Comparison of ENCODE assay signal across 8 cellular contexts in the genomic region with DNA sequence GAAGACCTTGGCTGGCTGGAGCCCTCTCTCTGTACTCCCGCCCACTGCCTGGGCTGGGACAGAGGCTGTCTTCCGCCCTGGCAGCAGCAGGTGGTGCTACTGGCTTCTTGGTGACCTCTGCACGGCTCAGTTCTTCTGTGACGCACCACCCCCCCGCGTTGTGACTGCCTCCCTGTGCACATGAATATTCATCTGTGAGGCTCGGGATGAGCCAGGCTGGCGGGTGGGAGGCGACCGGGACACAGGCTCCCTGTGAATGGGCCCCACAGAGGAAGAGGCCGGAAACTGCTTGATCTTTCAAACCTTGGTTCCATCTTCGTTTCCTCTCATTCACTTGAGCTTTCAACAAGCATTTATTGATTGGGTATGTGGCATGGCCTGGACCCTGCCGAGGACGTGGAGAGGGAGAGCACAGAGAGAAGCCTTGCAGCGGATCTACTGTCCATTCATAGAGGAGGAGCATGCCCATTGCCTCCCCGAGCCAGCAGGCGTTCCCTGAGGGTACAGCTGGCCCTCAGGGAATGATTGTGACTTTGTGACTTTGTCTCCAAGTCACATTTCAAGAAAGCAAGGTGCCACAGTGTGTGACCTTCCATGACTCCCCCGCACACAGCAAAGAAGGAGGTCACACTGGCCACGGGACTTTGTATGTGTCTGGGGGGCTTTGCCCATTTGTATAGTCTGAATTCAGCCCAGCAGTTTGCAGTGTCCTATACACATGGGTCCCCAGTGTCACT. TPM values are rescaled to one million over a fixed set of nuclear protein-coding genes. Genes with fewer than 3 reads are reported as not detected.
A peak's percentile ranks its signal among the peaks of the same experiment; 100 is the strongest.
DNase-seq lines count a peak whose midpoint lies in the region; ATAC-seq, FAIRE-seq and TF ChIP-seq lines count a peak whose summit lies in the region.

No MANE protein-coding gene starts in this region.

- H3K4me3 Mint-ChIP-seq in neural crest cell = peak overlapping the region; percentile 74
- no peak overlapping the region for H3K4me3 Mint-ChIP-seq in activated naive CD4-positive, alpha-beta T cell treated with anti-CD3 and anti-CD28 coated beads for 36 hours

- H3K27me3 Mint-ChIP-seq in neural crest cell (ENCODE audit: low read depth) = no peaks in the 10 kb centered on the region
- H3K27me3 Mint-ChIP-seq in activated naive CD4-positive, alpha-beta T cell treated with anti-CD3 and anti-CD28 coated beads for 36 hours (ENCODE audit: low read depth) = peaks cover 22% of the 10 kb centered on the region

- FAIRE-seq in RCC 7860 (lab: Jason Lieb, UNC) = peak; percentile 73
- no peak for FAIRE-seq in urothelium cell line (lab: Jason Lieb, UNC)

- H3K4me3 ChIP-seq in H7 (ENCODE audit: insufficient read depth, low read depth, low read length) = no peak overlapping the region

- H3K36me3 Mint-ChIP-seq in neural crest cell (ENCODE audit: low read depth) = peaks cover 9% of the 10 kb centered on the region
- H3K36me3 Mint-ChIP-seq in activated naive CD4-positive, alpha-beta T cell treated with anti-CD3 and anti-CD28 coated beads for 36 hours (ENCODE audit: low read depth) = peaks cover 3% of the 10 kb centered on the region

- H3K27me3 ChIP-seq in H7 (ENCODE audit: control insufficient read depth, insufficient read depth, low read length) (no peaks in the 10 kb centered on the region), foreskin keratinocyte (no peaks in the 10 kb centered on the region)

- peaks cover 42% of the 10 kb centered on the region for H3K4me1 Mint-ChIP-seq in neural crest cell
- no peaks in the 10 kb centered on the region for H3K4me1 Mint-ChIP-seq in activated naive CD4-positive, alpha-beta T cell treated with anti-CD3 and anti-CD28 coated beads for 36 hours (ENCODE audit: low read depth)

- DNase-seq in AG08395 (ENCODE audit: low spot score) = peak; percentile 20
- peak; percentile 92 for DNase-seq in H7
- peak; percentile 81 for DNase-seq in RCC 7860 (ENCODE audit: low spot score)
- peak in 1 of 2 donors; percentile 13 for DNase-seq in foreskin keratinocyte
- DNase-seq in neural crest cell (ENCODE audit: low read depth, low spot score) = peak; percentile 84
- no peak for DNase-seq in urothelium cell line (ENCODE audit: low spot score)
- no peak for DNase-seq in activated naive CD4-positive, alpha-beta T cell treated with anti-CD3 and anti-CD28 coated beads for 36 hours
- DNase-seq in T1000 (lab: John Stamatoyannopoulos, UW) = no peak

- no peaks in the 10 kb centered on the region for H3K4me1 ChIP-seq in foreskin keratinocyte

- CTCF ChIA-PET in activated naive CD4-positive, alpha-beta T cell treated with anti-CD3 and anti-CD28 coated beads for 36 hours (lab: Charles Lee) = interaction anchor here (0.6 kb wide), 1 partner anchor 80 kb away, joined by 3 read pairs; no protein-coding TSS in a partner anchor

- H3K36me3 ChIP-seq in H7 (replicated peaks; ENCODE audit: control insufficient read depth, insufficient read depth, low read length) = peaks cover 5% of the 10 kb centered on the region

- H3K27ac Mint-ChIP-seq in neural crest cell (ENCODE audit: unreplicated experiment) = peak overlapping the region; percentile 91
- H3K27ac Mint-ChIP-seq in activated naive CD4-positive, alpha-beta T cell treated with anti-CD3 and anti-CD28 coated beads for 36 hours = no peak overlapping the region

- peak; percentile 49 for ATAC-seq in foreskin keratinocyte

- TF ChIP-seq CTCF in foreskin keratinocyte (conservative IDR thresholded peaks at IDR 0.05) (peak; percentile 47), neural crest cell (conservative IDR thresholded peaks at IDR 0.05) (no peak)

- intact Hi-C loops in activated naive CD4-positive, alpha-beta T cell treated with anti-CD3 and anti-CD28 coated beads for 36 hours (cut with micrococcal nuclease) = no loop called here

- no peaks in the 10 kb centered on the region for H3K9me3 Mint-ChIP-seq in neural crest cell
- H3K9me3 Mint-ChIP-seq in activated naive CD4-positive, alpha-beta T cell treated with anti-CD3 and anti-CD28 coated beads for 36 hours = no peaks in the 10 kb centered on the region

- no peak overlapping the region for H3K27ac ChIP-seq in foreskin keratinocyte

RNA-seq across cellular contexts. Expression of a gene that starts 45.0 kb away (rescaled TPM):
- total RNA-seq in H7 (2014; rRNA removed; shearing (Covaris generic)) = 61.5 and 63.5 TPM in 2 replicates
- total RNA-seq in foreskin keratinocyte = 32.6 and 34.7 TPM in 2 replicates
- polyA plus RNA-seq in foreskin keratinocyte = 46.6 and 52.2 TPM in 2 replicates
- 15.4 and 17.9 TPM in 2 replicates for total RNA-seq in neural crest cell
- total RNA-seq in activated naive CD4-positive, alpha-beta T cell treated with anti-CD3 and anti-CD28 coated beads for 36 hours = 1 to 10 TPM; 8.7 TPM

Comparison
In these comparisons a context has a peak if more than half of its experiments do, and no peak if none do; other contexts are left out.
1. DNase-seq: peak in AG08395 (single experiment), H7 (single experiment), RCC 7860 (single experiment) and neural crest cell (single experiment); none in urothelium cell line (single experiment), activated naive CD4-positive, alpha-beta T cell treated with anti-CD3 and anti-CD28 coated beads for 36 hours (single experiment) and T1000 (single experiment).